11 cellular contexts compared by ENCODE assay signal in genomic region chr2:36596397-36596796, GRCh38. TPM values are rescaled to one million over a fixed set of nuclear protein-coding genes. Genes with fewer than 3 reads are reported as not detected.
DNase-seq lines count a peak whose midpoint lies in the region; ATAC-seq and TF ChIP-seq lines count a peak whose summit lies in the region.
"Had no signal": no experiment of that assay in that cellular context is flagged by ENCODE, and none has a peak within 500 bp of the region (broad histone marks: within the 10 kb centered on the region; RNA-seq: fewer than 3 reads in every experiment).

No MANE protein-coding gene starts in this region.

- H3K4me3 ChIP-seq in BLaER1 treated with 17β-estradiol and CSF1 and Interleukin-3, amounts not matched to agents 10 nM and 100 nM: peak overlapping the region; percentile 67 to 84 (median 75); a peak in 19 of 20 replicates
- H3K4me3 ChIP-seq in Loucy (ENCODE audit: low read length, poor library complexity, severe bottlenecking): peak overlapping the region; percentile 80
- peak overlapping the region; percentile 77 to 98 for H3K4me3 ChIP-seq in duodenal mucosa (ENCODE audit: low read depth in 1 of 2, low read length in 2 of 2)

- peaks cover 14% of the 10 kb centered on the region for H3K36me3 Mint-ChIP-seq in neural crest cell (ENCODE audit: low read depth)

- peaks cover 39% of the 10 kb centered on the region for H3K4me1 Mint-ChIP-seq in neural crest cell

- no peak for ATAC-seq in GM18861 (IDR thresholded peaks at IDR 0.05; ENCODE audit: unreplicated experiment)
- ATAC-seq in GM19328 (IDR thresholded peaks at IDR 0.05; ENCODE audit: unreplicated experiment): no peak

- no peaks in the 10 kb centered on the region for H3F3A ChIP-seq in Loucy (ENCODE audit: low read depth)

- no peaks in the 10 kb centered on the region for H3K9me3 Mint-ChIP-seq in neural crest cell

- no peak overlapping the region for H3K27ac Mint-ChIP-seq in neural crest cell (ENCODE audit: unreplicated experiment)

- H3K9me2 ChIP-seq in Loucy (replicated peaks; ENCODE audit: low read depth, low read length): no peaks in the 10 kb centered on the region

- no peak overlapping the region for H2AFZ ChIP-seq in Loucy (ENCODE audit: low read length)

- peak overlapping the region; percentile 71 to 97 (median 89) for H3K4me2 ChIP-seq in BLaER1 treated with 17β-estradiol and CSF1 and Interleukin-3, amounts not matched to agents 10 nM and 100 nM
- H3K4me2 ChIP-seq in Loucy (ENCODE audit: low read depth, low read length, poor library complexity, severe bottlenecking): peak overlapping the region; percentile 81

- peaks cover 16 to 42% (median 28%) of the 10 kb centered on the region in 11 experiments for H3K36me3 ChIP-seq in BLaER1 treated with 17β-estradiol and CSF1 and Interleukin-3, amounts not matched to agents 10 nM and 100 nM
- no peaks in the 10 kb centered on the region for H3K36me3 ChIP-seq in Loucy (ENCODE audit: insufficient read depth, low read length)
- H3K36me3 ChIP-seq in duodenal mucosa (ENCODE audit: control insufficient read depth in 1 of 2, insufficient read depth in 2 of 2, low read length in 2 of 2): no peaks in the 10 kb centered on the region
- H3K36me3 ChIP-seq: right atrium auricular region had no signal

- peaks cover 13 to 41% (median 18%) of the 10 kb centered on the region in 10 experiments for H3K4me1 ChIP-seq in BLaER1 treated with 17β-estradiol and CSF1 and Interleukin-3, amounts not matched to agents 10 nM and 100 nM
- H3K4me1 ChIP-seq in Loucy (ENCODE audit: insufficient read depth, low read length, poor library complexity, severe bottlenecking): peaks cover 37% of the 10 kb centered on the region
- H3K4me1 ChIP-seq in duodenal mucosa (ENCODE audit: control insufficient read depth in 1 of 2, insufficient read depth in 2 of 2, low read length in 2 of 2): peaks cover 28 to 30% of the 10 kb centered on the region in 2 donors

- H3K27me3 ChIP-seq in BLaER1 treated with 17β-estradiol and CSF1 and Interleukin-3, amounts not matched to agents 10 nM and 100 nM: no peaks in the 10 kb centered on the region
- H3K27me3 ChIP-seq in Loucy (ENCODE audit: insufficient read depth, low read length, poor library complexity, severe bottlenecking): no peaks in the 10 kb centered on the region
- no peaks in the 10 kb centered on the region for H3K27me3 ChIP-seq in duodenal mucosa (ENCODE audit: control insufficient read depth in 1 of 2, insufficient read depth in 2 of 2, low read length in 2 of 2)
- H3K27me3 ChIP-seq: right atrium auricular region had no signal

- peak overlapping the region; percentile 96 for H3K4me3 Mint-ChIP-seq in neural crest cell

- peaks cover 0 to 24% (median 12%) of the 10 kb centered on the region in 11 experiments; a peak in 14 of 22 replicates for H3K9me3 ChIP-seq in BLaER1 treated with 17β-estradiol and CSF1 and Interleukin-3, amounts not matched to agents 10 nM and 100 nM (replicated peaks in 1 of 11)
- H3K9me3 ChIP-seq in Loucy (ENCODE audit: insufficient read depth, low read depth, low read length) (no peaks in the 10 kb centered on the region), duodenal mucosa (ENCODE audit: control insufficient read depth in 1 of 2, low read length in 2 of 2) (no peaks in the 10 kb centered on the region)
- H3K9me3 ChIP-seq: right atrium auricular region had no signal

- peaks cover 34% of the 10 kb centered on the region for H3K79me2 ChIP-seq in Loucy (ENCODE audit: insufficient read depth, low read length)

- TF ChIP-seq CTCF in Loucy (conservative IDR thresholded peaks at IDR 0.05; ENCODE audit: low read length): no peak
- no peak for TF ChIP-seq CTCF in neural crest cell (conservative IDR thresholded peaks at IDR 0.05)

- DNase-seq in neural crest cell (ENCODE audit: low read depth, low spot score) (no peak), HEK293T (ENCODE audit: extremely low spot score) (no peak), NCI-H345 (lab: John Stamatoyannopoulos, UW) (no peak)
- DNase-seq: hippocampal formation, NCI-H2029 treated with DMSO at 0.1 percent for 48 hours had no signal

- POLR2A ChIA-PET in HEK293T (lab: Yijun Ruan, JAX): no interaction called here

- CTCF ChIA-PET in HEK293T (lab: Yijun Ruan, JAX): no interaction called here

- H4K20me1 ChIP-seq in BLaER1 treated with 17β-estradiol and CSF1 and Interleukin-3, amounts not matched to agents 10 nM and 100 nM: peaks cover 0 to 52% (median 29%) of the 10 kb centered on the region in 11 experiments; a peak in 15 of 22 replicates
- peaks cover 16% of the 10 kb centered on the region for H4K20me1 ChIP-seq in Loucy (ENCODE audit: insufficient read depth, low read length, poor library complexity, severe bottlenecking)

- H3K9ac ChIP-seq in BLaER1 treated with 17β-estradiol and CSF1 and Interleukin-3, amounts not matched to agents 10 nM and 100 nM: peak overlapping the region in 9 of 11 experiments; percentile 85 to 92 (median 90); a peak in 11 of 22 replicates
- H3K9ac ChIP-seq in Loucy (ENCODE audit: low read depth, low read length, poor library complexity, severe bottlenecking) (peak overlapping the region; percentile 59), duodenal mucosa (ENCODE audit: low read depth in 1 of 2, low read length in 2 of 2) (no peak overlapping the region)

- no peak overlapping the region for H3K27ac ChIP-seq in BLaER1 treated with 17β-estradiol and CSF1 and Interleukin-3, amounts not matched to agents 10 nM and 100 nM
- no peak overlapping the region for H3K27ac ChIP-seq in duodenal mucosa (ENCODE audit: low read depth, low read length)
- H3K27ac ChIP-seq: right atrium auricular region had no signal

- H3K27me3 Mint-ChIP-seq in neural crest cell (ENCODE audit: low read depth): no peaks in the 10 kb centered on the region

TF ChIP-seq in HEK293T, 16 proteins besides CTCF, POLR2A, EP300 and RAD21:
- TF ChIP-seq PKNOX1 (IDR thresholded peaks at IDR 0.05): no peak
- no peak for TF ChIP-seq NFRKB (IDR thresholded peaks at IDR 0.05)
- no peak for TF ChIP-seq FOXA1 (IDR thresholded peaks at IDR 0.05)
- TF ChIP-seq FOXK2 (IDR thresholded peaks at IDR 0.05): no peak
- no peak for TF ChIP-seq CTBP1 (IDR thresholded peaks at IDR 0.05; ENCODE audit: borderline replicate concordance)
- TF ChIP-seq ELF4 (IDR thresholded peaks at IDR 0.05): no peak
- TF ChIP-seq HDGF (IDR thresholded peaks at IDR 0.05; ENCODE audit: borderline replicate concordance): no peak
- TF ChIP-seq SUZ12 (IDR thresholded peaks at IDR 0.05): no peak
- TF ChIP-seq ARNT (IDR thresholded peaks at IDR 0.05): no peak
- TF ChIP-seq SP1 (IDR thresholded peaks at IDR 0.05): no peak
- no peak for TF ChIP-seq ZNF384 (IDR thresholded peaks at IDR 0.05)
- TF ChIP-seq LEF1 (IDR thresholded peaks at IDR 0.05; ENCODE audit: borderline replicate concordance): no peak
- no peak for TF ChIP-seq L3MBTL2 (conservative IDR thresholded peaks at IDR 0.05)
- TF ChIP-seq BHLHE40 (IDR thresholded peaks at IDR 0.05; ENCODE audit: borderline replicate concordance): no peak
- no peak for TF ChIP-seq FOXM1 (IDR thresholded peaks at IDR 0.05; ENCODE audit: borderline replicate concordance)
- TF ChIP-seq TARDBP (IDR thresholded peaks at IDR 0.05): no peak

RNA-seq across cellular contexts. Expression of gene FEZ2, which starts 1.6 kb away (rescaled TPM):
- 43.5 and 48.0 TPM in 2 replicates for total RNA-seq in neural crest cell

Comparison
In these comparisons a context has a peak if more than half of its experiments do, and no peak if none do; other contexts are left out.
1. H3K9ac ChIP-seq: peak in BLaER1 treated with 17β-estradiol and CSF1 and Interleukin-3, amounts not matched to agents 10 nM and 100 nM (9 of 11) and Loucy (single experiment); none in duodenal mucosa (0 of 2).
2. Peak in every context shown above with its lines, with median percentiles within 50 percentile points of each other: H3K4me3 ChIP-seq.